In the genomic region with DNA sequence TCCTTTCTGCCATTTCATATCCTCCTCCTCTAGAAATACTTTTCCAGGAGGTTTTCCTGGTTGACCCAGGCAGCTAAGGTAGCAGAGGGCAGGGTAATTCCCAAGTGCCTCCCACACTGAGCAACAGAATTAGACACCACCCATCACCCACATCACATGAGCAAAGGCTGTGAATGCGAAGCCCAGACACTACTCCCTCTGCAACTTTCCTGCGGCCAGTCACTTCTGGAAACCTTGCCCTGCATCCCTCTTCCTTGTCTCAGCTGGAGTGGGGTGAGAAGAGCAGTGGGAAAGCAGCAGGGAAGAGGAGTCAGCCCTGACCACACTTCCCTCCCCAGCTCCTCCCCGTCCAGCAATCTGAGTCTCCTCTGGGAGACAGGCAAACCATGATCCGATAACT, we compare ENCODE assay signal across 13 cellular contexts. TPM values are rescaled to one million over a fixed set of nuclear protein-coding genes. Genes with fewer than 3 reads are reported as not detected.
DNase-seq lines count a peak whose midpoint lies in the region; ATAC-seq, FAIRE-seq and TF ChIP-seq lines count a peak whose summit lies in the region.
"Had no signal": no experiment of that assay in that cellular context is flagged by ENCODE, and none has a peak within 500 bp of the region (broad histone marks: within the 10 kb centered on the region; RNA-seq: fewer than 3 reads in every experiment).

No MANE protein-coding gene starts in this region.

- H3F3A ChIP-seq in GM23338 (replicated peaks; ENCODE audit: low read depth) = no peaks in the 10 kb centered on the region

- TF ChIP-seq EP300 in K562 (IDR thresholded peaks at IDR 0.05; ENCODE audit: low read length) = no peak

- H3K9me3 ChIP-seq in K562 (replicated peaks; ENCODE audit: control insufficient read depth, insufficient read depth, low read depth, low read length) = no peaks in the 10 kb centered on the region
- H3K9me3 ChIP-seq: breast epithelium had no signal

- no peak overlapping the region for H3K4me3 ChIP-seq in GM23338
- no peak overlapping the region for H3K4me3 ChIP-seq in K562
- H3K4me3 ChIP-seq in skin epidermis = no peak overlapping the region
- H3K4me3 ChIP-seq: breast epithelium had no signal

- FAIRE-seq in K562 (lab: Jason Lieb, UNC) (no peak), frontal cortex (lab: Jason Lieb, UNC) (no peak)

- no peaks in the 10 kb centered on the region; the same call in 1 of the 2 replicates for H4K20me1 ChIP-seq in GM23338 (replicated peaks; ENCODE audit: insufficient read depth)
- peaks cover 4% of the 10 kb centered on the region; the same call in 1 of the 2 replicates for H4K20me1 ChIP-seq in K562 (replicated peaks; ENCODE audit: control insufficient read depth, insufficient read depth, low read length)

- H3K27me3 Mint-ChIP-seq in GM23338 (ENCODE audit: insufficient read depth, low read depth, poor library complexity) (peaks cover 2% of the 10 kb centered on the region), chondrocyte (ENCODE audit: low read depth) (peaks cover 38% of the 10 kb centered on the region)

- H2AFZ ChIP-seq in GM23338 (no peak overlapping the region), K562 (ENCODE audit: low read depth, low read length) (no peak overlapping the region)

- H3K36me3 Mint-ChIP-seq in GM23338 (ENCODE audit: low read depth) (no peaks in the 10 kb centered on the region), chondrocyte (ENCODE audit: low read depth) (no peaks in the 10 kb centered on the region)

- H3K9ac ChIP-seq in K562 (ENCODE audit: insufficient read depth in 1 of 2, low read depth in 2 of 2, low read length in 2 of 2) = no peak overlapping the region

- 3% methylated on average over 4 of the region's 4 CpGs for WGBS in K562 (ENCODE audit: insufficient coverage, low coverage, missing lambda C conversion rate)

- in situ Hi-C loops in K562 (cut with MboI) = loop anchor here (5.0 kb wide), 1 partner anchor 202 kb away; no protein-coding TSS in a partner anchor

- H3K27ac Mint-ChIP-seq in GM23338 = no peak overlapping the region
- no peak overlapping the region for H3K27ac Mint-ChIP-seq in chondrocyte (ENCODE audit: unreplicated experiment)

- H3K4me2 ChIP-seq in GM23338 (no peak overlapping the region), K562 (ENCODE audit: insufficient read depth, low read length) (no peak overlapping the region)

- intact Hi-C loops in K562 (cut with micrococcal nuclease) = loop anchor here (10.0 kb wide), 1 partner anchor 310 kb away; no protein-coding TSS in a partner anchor

- DNase-seq in GM23338 (ENCODE audit: low spot score) (no peak), K562 (ENCODE audit: extremely low read depth in 1 of 4, low spot score in 3 of 4) (peak in 1 of 4 experiments; percentile 3), left lobe of liver (ENCODE audit: low spot score) (peak; percentile 80), frontal cortex (ENCODE audit: low spot score in 2 of 2) (no peak), chondrocyte (ENCODE audit: low spot score) (no peak), DMS114 treated with DMSO at 0.1 percent for 48 hours (lab: John Stamatoyannopoulos, UW; ENCODE audit: unreplicated experiment) (no peak), NCI-H1092 (lab: John Stamatoyannopoulos, UW) (no peak)
- DNase-seq: NCI-H1092 treated with DMSO at 0.1 percent for 48 hours; NCI-H345; stimulated activated CD4-positive, alpha-beta T cell treated with anti-CD3 and anti-CD28 coated beads, Interleukin-15, amount 100 ng/mL, for 24 hours had no signal

- CTCF ChIA-PET in K562 (lab: Yijun Ruan, JAX; ENCODE audit: low intra/inter-chr PET ratio) = no interaction called here

- ATAC-seq in GM23338 (peak; percentile 50; the same call in 2 of the 3 replicates), K562 (no peak), left lobe of liver (peak; percentile 79)
- ATAC-seq: SK-N-SH treated with all-trans-retinoic acid at 6 μM for 48 hours had no signal

- H3K79me2 ChIP-seq in GM23338 (replicated peaks; ENCODE audit: insufficient read depth) (no peaks in the 10 kb centered on the region), K562 (ENCODE audit: control insufficient read depth, insufficient read depth, low read length) (no peaks in the 10 kb centered on the region)

- no peak for TF ChIP-seq POLR2A in K562 (conservative IDR thresholded peaks at IDR 0.05)

- no peak overlapping the region for H3K4me3 Mint-ChIP-seq in GM23338
- H3K4me3 Mint-ChIP-seq in chondrocyte (ENCODE audit: unreplicated experiment) = no peak overlapping the region

- no peak for TF ChIP-seq CTCF in GM23338 (conservative IDR thresholded peaks at IDR 0.05; ENCODE audit: low read depth in 2 of 2)
- no peak for TF ChIP-seq CTCF in K562 (IDR thresholded peaks at IDR 0.05 in 2 of 3, conservative IDR thresholded peaks at IDR 0.05 in 1 of 3; ENCODE audit: insufficient read depth in 2 of 3, low read depth in 1 of 3, low read length in 3 of 3)
- TF ChIP-seq CTCF in chondrocyte (IDR thresholded peaks at IDR 0.05) = no peak

- no peaks in the 10 kb centered on the region for H3K9me1 ChIP-seq in K562 (ENCODE audit: control insufficient read depth, insufficient read depth, low read length)

- no peaks in the 10 kb centered on the region for H3K9me2 ChIP-seq in GM23338 (ENCODE audit: insufficient read depth)

- no peak for TF ChIP-seq RAD21 in K562 (CRISPR knock-in tag; conservative IDR thresholded peaks at IDR 0.05 in 1 of 2, IDR thresholded peaks at IDR 0.05 in 1 of 2)

- H3K9me3 Mint-ChIP-seq in GM23338 (no peaks in the 10 kb centered on the region), chondrocyte (ENCODE audit: low read depth) (no peaks in the 10 kb centered on the region)

- H3K4me1 Mint-ChIP-seq in GM23338 = no peaks in the 10 kb centered on the region
- no peaks in the 10 kb centered on the region for H3K4me1 Mint-ChIP-seq in chondrocyte (ENCODE audit: low read depth)

- H3K27ac ChIP-seq in GM23338 (ENCODE audit: low read depth) = no peak overlapping the region
- no peak overlapping the region for H3K27ac ChIP-seq in K562 (ENCODE audit: extremely low read depth, low read depth, low read length)
- H3K27ac ChIP-seq in skin epidermis = peak overlapping the region in 20 of 21 experiments; percentile 3 to 88 (median 63)

- H3K27me3 ChIP-seq in GM23338 (ENCODE audit: insufficient read depth) = no peaks in the 10 kb centered on the region
- H3K27me3 ChIP-seq in K562 (ENCODE audit: control insufficient read depth in 2 of 2, insufficient read depth in 2 of 2, low read length in 2 of 2) = peaks cover 28 to 44% of the 10 kb centered on the region in 2 experiments; a peak in 4 of 5 replicates
- H3K27me3 ChIP-seq: breast epithelium had no signal

- H3K4me1 ChIP-seq in GM23338 (ENCODE audit: insufficient read depth) (no peaks in the 10 kb centered on the region), K562 (replicated peaks in 1 of 2; ENCODE audit: control insufficient read depth in 2 of 2, insufficient read depth in 2 of 2, low read length in 2 of 2) (peaks cover 7 to 10% of the 10 kb centered on the region in 2 experiments; a peak in 4 of 5 replicates)
- H3K4me1 ChIP-seq: breast epithelium had no signal

- H3K36me3 ChIP-seq in GM23338 (ENCODE audit: insufficient read depth) = no peaks in the 10 kb centered on the region
- no peaks in the 10 kb centered on the region for H3K36me3 ChIP-seq in K562 (ENCODE audit: control insufficient read depth, insufficient read depth, low read length)
- H3K36me3 ChIP-seq: breast epithelium had no signal

- no TSS peak for BruUV-seq in K562 (replicated peaks; lab: Mats Ljungman, UMichigan)

- POLR2A ChIA-PET in K562 (lab: Yijun Ruan, JAX) = no interaction called here

RNA-seq across cellular contexts. Expression of a gene that starts 15.2 kb away (rescaled TPM):
- 0.35 and 0.47 TPM in 2 replicates for total RNA-seq in GM23338 (2014; rRNA removed; shearing (Covaris generic))
- polyA plus RNA-seq in GM23338 (2016; fragmentation: Nextera tagmentation; extraction: Ambion mirVana) (0.42 and 0.83 TPM in 2 replicates), K562 (2011; rRNA removed) (not detected in 2 replicates), K562 (2014; fragmentation: Illumina TruSeq; extraction: Trizol) (not detected in 2 replicates), K562 (2014; fragmentation: Nextera tagmentation; extraction: Ambion mirVana) (not detected), K562 (2014; rRNA removed) (0.19 TPM in 1 of 2 replicates, not detected in the other)
- not detected in 2 replicates for total RNA-seq in K562 (2011; cell fraction: chromatin; rRNA removed; ENCODE audit: low replicate concordance)
- not detected in 2 replicates for total RNA-seq in K562 (2011; cell fraction: nucleolus; rRNA removed)
- total RNA-seq in K562 (2011; cell fraction: nucleoplasm; rRNA removed) = not detected in 2 replicates
- total RNA-seq in K562 (2014; rRNA removed) (not detected in 2 replicates), K562 (2014; rRNA removed; fragmentation: Illumina TruSeq; extraction: Trizol) (not detected in 2 replicates), K562 (2015; rRNA removed; fragmentation: Illumina TruSeq; extraction: Trizol) (0.15 TPM in 1 of 2 replicates, not detected in the other), K562 (2021) (0.60 and 0.76 TPM in 2 replicates), left lobe of liver (906 TPM), frontal cortex (2.4 TPM), chondrocyte (0.36 to 0.37 TPM in 2 of 3 replicates, not detected in the other)
- not detected in 2 replicates for polyA plus RNA-seq in K562 (2011; cell fraction: cytosol; rRNA removed)
- polyA plus RNA-seq in K562 (2011; cell fraction: nucleus; rRNA removed) = not detected in 2 replicates
- polyA plus RNA-seq in K562 (2012) = 0.21 and 0.69 TPM in 2 replicates
- not detected in 2 replicates for polyA minus RNA-seq in K562 (2011; rRNA and poly(A)+ RNA removed)
- polyA minus RNA-seq in K562 (2011; cell fraction: cytosol; rRNA and poly(A)+ RNA removed) = not detected in 2 replicates
- polyA minus RNA-seq in K562 (2011; cell fraction: nucleus; rRNA and poly(A)+ RNA removed) = not detected in 2 replicates

RNA-seq across cellular contexts. Expression of a gene that starts 15.6 kb away (rescaled TPM):
- total RNA-seq in GM23338 (2014; rRNA removed; shearing (Covaris generic)) = not detected in 2 replicates
- polyA plus RNA-seq in GM23338 (2016; fragmentation: Nextera tagmentation; extraction: Ambion mirVana) = 0.34 and 0.66 TPM in 2 replicates
- not detected in 2 replicates for total RNA-seq in K562 (2011; cell fraction: chromatin; rRNA removed; ENCODE audit: low replicate concordance)
- not detected in 2 replicates for total RNA-seq in K562 (2011; cell fraction: nucleolus; rRNA removed)
- not detected in 2 replicates for total RNA-seq in K562 (2011; cell fraction: nucleoplasm; rRNA removed)
- total RNA-seq in K562 (2014; rRNA removed) = not detected in 2 replicates
- not detected in 2 replicates for total RNA-seq in K562 (2014; rRNA removed; fragmentation: Illumina TruSeq; extraction: Trizol)
- not detected in 2 replicates for total RNA-seq in K562 (2015; rRNA removed; fragmentation: Illumina TruSeq; extraction: Trizol)
- 0.31 TPM in 1 of 2 replicates, not detected in the other for total RNA-seq in K562 (2021)
- polyA plus RNA-seq in K562 (2011; rRNA removed) = not detected in 2 replicates
- polyA plus RNA-seq in K562 (2011; cell fraction: cytosol; rRNA removed) = 0.04 TPM in 1 of 2 replicates, not detected in the other
- polyA plus RNA-seq in K562 (2011; cell fraction: nucleus; rRNA removed) = 0.27 TPM in 1 of 2 replicates, not detected in the other
- polyA plus RNA-seq in K562 (2012) = 0.27 and 0.32 TPM in 2 replicates
- not detected in 2 replicates for polyA plus RNA-seq in K562 (2014; fragmentation: Illumina TruSeq; extraction: Trizol)
- polyA plus RNA-seq in K562 (2014; fragmentation: Nextera tagmentation; extraction: Ambion mirVana) = not detected
- not detected in 2 replicates for polyA plus RNA-seq in K562 (2014; rRNA removed)
- not detected in 2 replicates for polyA minus RNA-seq in K562 (2011; rRNA and poly(A)+ RNA removed)
- not detected in 2 replicates for polyA minus RNA-seq in K562 (2011; cell fraction: cytosol; rRNA and poly(A)+ RNA removed)
- not detected in 2 replicates for polyA minus RNA-seq in K562 (2011; cell fraction: nucleus; rRNA and poly(A)+ RNA removed)
- 449 TPM for total RNA-seq in left lobe of liver
- total RNA-seq in frontal cortex = 1.2 TPM
- total RNA-seq in chondrocyte = not detected in 3 replicates

RNA-seq across cellular contexts. Expression of a gene that starts 47.7 kb away (rescaled TPM):
- total RNA-seq in GM23338 (2014; rRNA removed; shearing (Covaris generic)) = not detected in 2 replicates
- not detected in 2 replicates for polyA plus RNA-seq in GM23338 (2016; fragmentation: Nextera tagmentation; extraction: Ambion mirVana)
- not detected in 2 replicates for total RNA-seq in K562 (2011; cell fraction: chromatin; rRNA removed; ENCODE audit: low replicate concordance)
- total RNA-seq in K562 (2011; cell fraction: nucleolus; rRNA removed) = not detected in 2 replicates
- total RNA-seq in K562 (2011; cell fraction: nucleoplasm; rRNA removed) = not detected in 2 replicates
- total RNA-seq in K562 (2014; rRNA removed) = not detected in 2 replicates
- not detected in 2 replicates for total RNA-seq in K562 (2014; rRNA removed; fragmentation: Illumina TruSeq; extraction: Trizol)
- not detected in 2 replicates for total RNA-seq in K562 (2015; rRNA removed; fragmentation: Illumina TruSeq; extraction: Trizol)
- 0.35 and 0.51 TPM in 2 replicates for total RNA-seq in K562 (2021)
- not detected in 2 replicates for polyA plus RNA-seq in K562 (2011; rRNA removed)
- polyA plus RNA-seq in K562 (2011; cell fraction: cytosol; rRNA removed) = not detected in 2 replicates
- polyA plus RNA-seq in K562 (2011; cell fraction: nucleus; rRNA removed) = not detected in 2 replicates
- polyA plus RNA-seq in K562 (2012) = 0.48 TPM in 1 of 2 replicates, not detected in the other
- polyA plus RNA-seq in K562 (2014; fragmentation: Illumina TruSeq; extraction: Trizol) = not detected in 2 replicates
- not detected for polyA plus RNA-seq in K562 (2014; fragmentation: Nextera tagmentation; extraction: Ambion mirVana)
- polyA plus RNA-seq in K562 (2014; rRNA removed) = not detected in 2 replicates
- not detected in 2 replicates for polyA minus RNA-seq in K562 (2011; rRNA and poly(A)+ RNA removed)
- polyA minus RNA-seq in K562 (2011; cell fraction: cytosol; rRNA and poly(A)+ RNA removed) = not detected in 2 replicates
- not detected in 2 replicates for polyA minus RNA-seq in K562 (2011; cell fraction: nucleus; rRNA and poly(A)+ RNA removed)
- total RNA-seq in left lobe of liver = 3.7 TPM
- total RNA-seq in frontal cortex = 3.7 TPM
- not detected in 3 replicates for total RNA-seq in chondrocyte

Comparison
In these comparisons a context has a peak if more than half of its experiments do, and no peak if none do; other contexts are left out.
1. H3K27ac ChIP-seq: peak in skin epidermis (20 of 21); none in GM23338 (single experiment) and K562 (single experiment).
2. RNA of a gene that starts 15.2 kb away (total RNA-seq): 906 TPM in left lobe of liver (single experiment); 2.4 TPM in frontal cortex (single experiment), 0.36 to 0.37 TPM in chondrocyte, 0.35 to 0.47 TPM in GM23338 and 0.15 to 0.76 TPM in K562; every median in the first group is over 100 times any median in the second.
3. RNA of a gene that starts 15.6 kb away (total RNA-seq): 449 TPM in left lobe of liver (single experiment); 1.2 TPM in frontal cortex (single experiment), not detected in GM23338, 0.31 TPM in K562 and not detected in chondrocyte; every median in the first group is over 100 times any median in the second.